In genomic region chr5:168286386-168286785, GRCh38 we compare ENCODE assay signal across 1 cellular context.
TF ChIP-seq lines count a peak whose summit lies in the region.

No MANE protein-coding gene starts in this region.

TF ChIP-seq in HEK293, 187 proteins besides CTCF, POLR2A, EP300 and RAD21 (continued from another document):
- TF ChIP-seq ZNF341 (tag by site-specific recombination; IDR thresholded peaks at IDR 0.05; ENCODE audit: low read depth) (peak; percentile 57; the same call in 1 of the 2 replicates), ZNF19 (tag by site-specific recombination; IDR thresholded peaks at IDR 0.05; ENCODE audit: low read depth) (no peak), ZNF311 (tag by site-specific recombination; IDR thresholded peaks at IDR 0.05; ENCODE audit: borderline replicate concordance) (no peak), ZXDB (tag by site-specific recombination; IDR thresholded peaks at IDR 0.05) (no peak), ZNF626 (tag by site-specific recombination; IDR thresholded peaks at IDR 0.05) (no peak), ZNF302 (tag by site-specific recombination; IDR thresholded peaks at IDR 0.05; ENCODE audit: low read depth) (no peak), ZNF571 (tag by site-specific recombination; IDR thresholded peaks at IDR 0.05) (no peak), ZNF777 (tag by site-specific recombination; IDR thresholded peaks at IDR 0.05; ENCODE audit: borderline replicate concordance) (no peak), ZNF266 (tag by site-specific recombination; IDR thresholded peaks at IDR 0.05; ENCODE audit: low read depth) (no peak), ZBTB26 (tag by site-specific recombination; optimal IDR thresholded peaks at IDR 0.05) (no peak), ZNF112 (tag by site-specific recombination; IDR thresholded peaks at IDR 0.05) (no peak), ZNF155 (tag by site-specific recombination; IDR thresholded peaks at IDR 0.05) (no peak), ZNF791 (tag by site-specific recombination; IDR thresholded peaks at IDR 0.05) (no peak), WT1 (tag by site-specific recombination; IDR thresholded peaks at IDR 0.05) (no peak), ZNF2 (tag by site-specific recombination; IDR thresholded peaks at IDR 0.05) (no peak), OVOL3 (tag by site-specific recombination; IDR thresholded peaks at IDR 0.05) (no peak), ZNF362 (tag by site-specific recombination; IDR thresholded peaks at IDR 0.05) (no peak), ZNF76 (tag by site-specific recombination; IDR thresholded peaks at IDR 0.05; ENCODE audit: borderline replicate concordance, low read depth) (no peak), GFI1B (tag by site-specific recombination; IDR thresholded peaks at IDR 0.05) (0 out of 2 replicates have a peak, but pooled peaks have one; percentile 28), ZNF514 (tag by site-specific recombination; IDR thresholded peaks at IDR 0.05) (no peak), ZBTB21 (tag by site-specific recombination; IDR thresholded peaks at IDR 0.05) (no peak), MZF1 (tag by site-specific recombination; IDR thresholded peaks at IDR 0.05; ENCODE audit: borderline replicate concordance) (no peak), EGR2 (tag by site-specific recombination; IDR thresholded peaks at IDR 0.05; ENCODE audit: low read depth) (peak; percentile 86), GLI4 (tag by site-specific recombination; IDR thresholded peaks at IDR 0.05) (no peak), SP7 (tag by site-specific recombination; IDR thresholded peaks at IDR 0.05) (no peak)
- TF ChIP-seq, protein P1, sequence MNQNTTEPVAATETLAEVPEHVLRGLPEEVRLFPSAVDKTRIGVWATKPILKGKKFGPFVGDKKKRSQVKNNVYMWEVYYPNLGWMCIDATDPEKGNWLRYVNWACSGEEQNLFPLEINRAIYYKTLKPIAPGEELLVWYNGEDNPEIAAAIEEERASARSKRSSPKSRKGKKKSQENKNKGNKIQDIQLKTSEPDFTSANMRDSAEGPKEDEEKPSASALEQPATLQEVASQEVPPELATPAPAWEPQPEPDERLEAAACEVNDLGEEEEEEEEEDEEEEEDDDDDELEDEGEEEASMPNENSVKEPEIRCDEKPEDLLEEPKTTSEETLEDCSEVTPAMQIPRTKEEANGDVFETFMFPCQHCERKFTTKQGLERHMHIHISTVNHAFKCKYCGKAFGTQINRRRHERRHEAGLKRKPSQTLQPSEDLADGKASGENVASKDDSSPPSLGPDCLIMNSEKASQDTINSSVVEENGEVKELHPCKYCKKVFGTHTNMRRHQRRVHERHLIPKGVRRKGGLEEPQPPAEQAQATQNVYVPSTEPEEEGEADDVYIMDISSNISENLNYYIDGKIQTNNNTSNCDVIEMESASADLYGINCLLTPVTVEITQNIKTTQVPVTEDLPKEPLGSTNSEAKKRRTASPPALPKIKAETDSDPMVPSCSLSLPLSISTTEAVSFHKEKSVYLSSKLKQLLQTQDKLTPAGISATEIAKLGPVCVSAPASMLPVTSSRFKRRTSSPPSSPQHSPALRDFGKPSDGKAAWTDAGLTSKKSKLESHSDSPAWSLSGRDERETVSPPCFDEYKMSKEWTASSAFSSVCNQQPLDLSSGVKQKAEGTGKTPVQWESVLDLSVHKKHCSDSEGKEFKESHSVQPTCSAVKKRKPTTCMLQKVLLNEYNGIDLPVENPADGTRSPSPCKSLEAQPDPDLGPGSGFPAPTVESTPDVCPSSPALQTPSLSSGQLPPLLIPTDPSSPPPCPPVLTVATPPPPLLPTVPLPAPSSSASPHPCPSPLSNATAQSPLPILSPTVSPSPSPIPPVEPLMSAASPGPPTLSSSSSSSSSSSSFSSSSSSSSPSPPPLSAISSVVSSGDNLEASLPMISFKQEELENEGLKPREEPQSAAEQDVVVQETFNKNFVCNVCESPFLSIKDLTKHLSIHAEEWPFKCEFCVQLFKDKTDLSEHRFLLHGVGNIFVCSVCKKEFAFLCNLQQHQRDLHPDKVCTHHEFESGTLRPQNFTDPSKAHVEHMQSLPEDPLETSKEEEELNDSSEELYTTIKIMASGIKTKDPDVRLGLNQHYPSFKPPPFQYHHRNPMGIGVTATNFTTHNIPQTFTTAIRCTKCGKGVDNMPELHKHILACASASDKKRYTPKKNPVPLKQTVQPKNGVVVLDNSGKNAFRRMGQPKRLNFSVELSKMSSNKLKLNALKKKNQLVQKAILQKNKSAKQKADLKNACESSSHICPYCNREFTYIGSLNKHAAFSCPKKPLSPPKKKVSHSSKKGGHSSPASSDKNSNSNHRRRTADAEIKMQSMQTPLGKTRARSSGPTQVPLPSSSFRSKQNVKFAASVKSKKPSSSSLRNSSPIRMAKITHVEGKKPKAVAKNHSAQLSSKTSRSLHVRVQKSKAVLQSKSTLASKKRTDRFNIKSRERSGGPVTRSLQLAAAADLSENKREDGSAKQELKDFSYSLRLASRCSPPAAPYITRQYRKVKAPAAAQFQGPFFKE (tag by site-specific recombination; IDR thresholded peaks at IDR 0.05; ENCODE audit: borderline replicate concordance), result no peak
- TF ChIP-seq, protein P2, sequence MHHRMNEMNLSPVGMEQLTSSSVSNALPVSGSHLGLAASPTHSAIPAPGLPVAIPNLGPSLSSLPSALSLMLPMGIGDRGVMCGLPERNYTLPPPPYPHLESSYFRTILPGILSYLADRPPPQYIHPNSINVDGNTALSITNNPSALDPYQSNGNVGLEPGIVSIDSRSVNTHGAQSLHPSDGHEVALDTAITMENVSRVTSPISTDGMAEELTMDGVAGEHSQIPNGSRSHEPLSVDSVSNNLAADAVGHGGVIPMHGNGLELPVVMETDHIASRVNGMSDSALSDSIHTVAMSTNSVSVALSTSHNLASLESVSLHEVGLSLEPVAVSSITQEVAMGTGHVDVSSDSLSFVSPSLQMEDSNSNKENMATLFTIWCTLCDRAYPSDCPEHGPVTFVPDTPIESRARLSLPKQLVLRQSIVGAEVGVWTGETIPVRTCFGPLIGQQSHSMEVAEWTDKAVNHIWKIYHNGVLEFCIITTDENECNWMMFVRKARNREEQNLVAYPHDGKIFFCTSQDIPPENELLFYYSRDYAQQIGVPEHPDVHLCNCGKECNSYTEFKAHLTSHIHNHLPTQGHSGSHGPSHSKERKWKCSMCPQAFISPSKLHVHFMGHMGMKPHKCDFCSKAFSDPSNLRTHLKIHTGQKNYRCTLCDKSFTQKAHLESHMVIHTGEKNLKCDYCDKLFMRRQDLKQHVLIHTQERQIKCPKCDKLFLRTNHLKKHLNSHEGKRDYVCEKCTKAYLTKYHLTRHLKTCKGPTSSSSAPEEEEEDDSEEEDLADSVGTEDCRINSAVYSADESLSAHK (tag by site-specific recombination; IDR thresholded peaks at IDR 0.05), result no peak
- TF ChIP-seq, protein P3, sequence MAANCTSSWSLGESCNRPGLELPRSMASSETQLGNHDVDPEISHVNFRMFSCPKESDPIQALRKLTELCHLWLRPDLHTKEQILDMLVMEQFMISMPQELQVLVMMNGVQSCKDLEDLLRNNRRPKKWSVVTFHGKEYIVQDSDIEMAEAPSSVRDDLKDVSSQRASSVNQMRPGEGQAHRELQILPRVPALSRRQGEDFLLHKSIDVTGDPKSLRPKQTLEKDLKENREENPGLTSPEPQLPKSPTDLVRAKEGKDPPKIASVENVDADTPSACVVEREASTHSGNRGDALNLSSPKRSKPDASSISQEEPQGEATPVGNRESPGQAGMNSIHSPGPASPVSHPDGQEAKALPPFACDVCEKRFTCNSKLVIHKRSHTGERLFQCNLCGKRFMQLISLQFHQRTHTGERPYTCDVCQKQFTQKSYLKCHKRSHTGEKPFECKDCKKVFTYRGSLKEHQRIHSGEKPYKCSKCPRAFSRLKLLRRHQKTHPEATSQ (tag by site-specific recombination; IDR thresholded peaks at IDR 0.05), result no peak
